8 cellular contexts compared by ENCODE assay signal in the genomic region with DNA sequence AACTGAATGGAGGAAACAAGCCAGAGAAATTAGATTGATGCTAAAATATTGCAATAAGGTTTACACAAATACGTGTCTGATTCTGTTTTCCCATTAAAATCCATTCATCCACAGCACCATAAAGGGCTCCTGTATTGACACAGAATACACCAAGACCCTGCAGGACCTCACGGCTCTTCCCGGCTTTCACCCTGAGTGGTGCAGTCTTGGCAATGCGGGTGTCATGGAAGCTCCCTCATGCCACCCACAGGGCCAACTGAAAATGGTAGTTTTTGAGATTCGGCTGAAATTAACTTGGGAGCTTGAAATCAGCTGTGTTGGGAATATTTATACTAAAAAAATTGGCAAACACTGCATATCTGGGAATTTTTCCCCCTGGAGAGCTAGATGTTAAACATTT. TPM values are rescaled to one million over a fixed set of nuclear protein-coding genes. Genes with fewer than 3 reads are reported as not detected.
DNase-seq lines count a peak whose midpoint lies in the region; ATAC-seq, FAIRE-seq and TF ChIP-seq lines count a peak whose summit lies in the region.

No MANE protein-coding gene starts in this region.

- DNase-seq in NCI-H345 (lab: John Stamatoyannopoulos, UW) (peak; percentile 20), NCI-H345 treated with DMSO at 0.1 percent for 48 hours (lab: John Stamatoyannopoulos, UW; ENCODE audit: unreplicated experiment) (no peak), LHCN-M2 (ENCODE audit: low read depth) (peak; percentile 55), keratinocyte (ENCODE audit: low read depth, low spot score) (no peak), GM19238 (ENCODE audit: insufficient read length, low spot score) (no peak), kidney glomerular epithelial cell (lab: John Stamatoyannopoulos, UW) (no peak), Right ventricle myocardium inferior (ENCODE audit: missing footprints) (no peak)

- H4K20me1 ChIP-seq in keratinocyte (ENCODE audit: control insufficient read depth, extremely low read depth, insufficient read depth, low read length), result no peaks in the 10 kb centered on the region

- dilution Hi-C loops in keratinocyte (cut with MboI; ENCODE audit: extremely low pct_ligation_motif_present, low sequenced_read_pairs), result no loop called here

- H3K9ac ChIP-seq in keratinocyte (ENCODE audit: control insufficient read depth, extremely low read depth, insufficient read depth, low read length), result no peak overlapping the region

- H3K27ac ChIP-seq in VCaP, result no peak overlapping the region
- H3K27ac ChIP-seq in keratinocyte (ENCODE audit: control insufficient read depth, insufficient read depth, low read length), result no peak overlapping the region

- peaks cover 7% of the 10 kb centered on the region for H3K4me1 ChIP-seq in keratinocyte (ENCODE audit: control insufficient read depth, extremely low read depth, insufficient read depth, low read length)

- no peak for FAIRE-seq in keratinocyte (lab: Jason Lieb, UNC)

- no peaks in the 10 kb centered on the region for H3K27me3 ChIP-seq in keratinocyte (ENCODE audit: control insufficient read depth, extremely low read depth, insufficient read depth, low read length)

- H3K4me3 ChIP-seq in keratinocyte (ENCODE audit: control insufficient read depth in 2 of 3, extremely low read depth in 1 of 3, insufficient read depth in 2 of 3, low read depth in 1 of 3, low read length in 3 of 3), result no peak overlapping the region

- no peak overlapping the region for H3K4me2 ChIP-seq in keratinocyte (ENCODE audit: control insufficient read depth, extremely low read depth, insufficient read depth, low read depth, low read length)

- ATAC-seq in Right ventricle myocardium inferior, result no peak

- intact Hi-C loops in Right ventricle myocardium inferior (cut with DNase I), result no loop called here

- no peaks in the 10 kb centered on the region for H3K9me1 ChIP-seq in keratinocyte (ENCODE audit: control insufficient read depth, extremely low read depth, insufficient read depth, low read length)

- H3K36me3 ChIP-seq in keratinocyte (ENCODE audit: control insufficient read depth in 2 of 2, extremely low read depth in 1 of 2, insufficient read depth in 2 of 2, low read length in 2 of 2), result no peaks in the 10 kb centered on the region

- H2AFZ ChIP-seq in keratinocyte (ENCODE audit: control insufficient read depth, low read length), result no peak overlapping the region

- TF ChIP-seq CTCF in VCaP (conservative IDR thresholded peaks at IDR 0.05) (peak; percentile 25), keratinocyte (optimal IDR thresholded peaks at IDR 0.05 in 1 of 3, IDR thresholded peaks at IDR 0.05 in 1 of 3, conservative IDR thresholded peaks at IDR 0.05 in 1 of 3; ENCODE audit: extremely low read depth in 1 of 3, insufficient read depth in 2 of 3, low read length in 3 of 3) (peak in 2 of 3 experiments; percentile 19 to 24)

- H3K79me2 ChIP-seq in keratinocyte (ENCODE audit: control insufficient read depth, insufficient read depth, low read length), result no peaks in the 10 kb centered on the region

- no peaks in the 10 kb centered on the region for H3K9me3 ChIP-seq in keratinocyte (ENCODE audit: control insufficient read depth, low read depth, low read length)

RNA-seq across cellular contexts. Expression of a gene that starts 17.3 kb away (rescaled TPM):
- total RNA-seq in LHCN-M2 (2014; rRNA removed) (29.2 and 30.6 TPM in 2 replicates), Right ventricle myocardium inferior (47.3 TPM)
- 40.6 TPM for polyA plus RNA-seq in LHCN-M2 (2012)
- 13.6 to 14.4 TPM (median 14.2 TPM) in 3 replicates for polyA plus RNA-seq in keratinocyte
- 28.9 TPM for polyA plus RNA-seq in keratinocyte (2011; ENCODE audit: low read depth)
- 11.4 and 14.7 TPM in 2 replicates for polyA plus RNA-seq in keratinocyte (2011; cell fraction: cytosol; rRNA removed)
- polyA plus RNA-seq in keratinocyte (2011; cell fraction: nucleus; rRNA removed), result 32.5 and 35.7 TPM in 2 replicates
- polyA plus RNA-seq in keratinocyte (2012; ENCODE audit: low replicate concordance), result 23.7 and 26.2 TPM in 2 replicates
- polyA minus RNA-seq in keratinocyte, result 14.0 to 18.2 TPM (median 17.5 TPM) in 3 replicates
- polyA minus RNA-seq in keratinocyte (2011; cell fraction: cytosol; rRNA and poly(A)+ RNA removed), result 11.7 TPM
- polyA minus RNA-seq in keratinocyte (2011; cell fraction: nucleus; rRNA and poly(A)+ RNA removed), result 12.8 and 18.8 TPM in 2 replicates

Comparison
In these comparisons a context has a peak if more than half of its experiments do, and no peak if none do; other contexts are left out.
1. DNase-seq: peak in NCI-H345 (single experiment) and LHCN-M2 (single experiment); none in NCI-H345 treated with DMSO at 0.1 percent for 48 hours (single experiment), keratinocyte (single experiment), GM19238 (single experiment), kidney glomerular epithelial cell (single experiment) and Right ventricle myocardium inferior (single experiment).